8 cellular contexts compared by ENCODE assay signal in genomic region chr6:23335894-23336293, GRCh38.
"Had no signal": no experiment of that assay in that cellular context is flagged by ENCODE, and none has a peak within 500 bp of the region (broad histone marks: within the 10 kb centered on the region; RNA-seq: fewer than 3 reads in every experiment).

No MANE protein-coding gene starts in this region.

- FAIRE-seq: G401.6, GM12878, GM12891, GM12892, GM18507, GM19239 had no signal

- ATAC-seq: GM12878 had no signal

- H3K4me3 ChIP-seq: GM12878 had no signal

- DNase-seq: GDM1, GF-D8 had no signal
